18 cellular contexts compared by ENCODE assay signal in genomic region chr15:66872394-66872793, GRCh38.
DNase-seq lines count a peak whose midpoint lies in the region; FAIRE-seq and TF ChIP-seq lines count a peak whose summit lies in the region.
"Had no signal": no experiment of that assay in that cellular context is flagged by ENCODE, and none has a peak within 500 bp of the region (broad histone marks: within the 10 kb centered on the region; RNA-seq: fewer than 3 reads in every experiment).

No MANE protein-coding gene starts in this region.

- no peaks in the 10 kb centered on the region for H3K9me2 ChIP-seq in SU-DHL-6 (replicated peaks; ENCODE audit: insufficient read depth, low read length)

- H3K9ac ChIP-seq in SU-DHL-6 (ENCODE audit: low read length): no peak overlapping the region
- no peak overlapping the region for H3K9ac ChIP-seq in colonic mucosa (ENCODE audit: low read depth in 2 of 2, low read length in 2 of 2)

- H3K27ac ChIP-seq in SU-DHL-6 (ENCODE audit: low read depth, low read length): no peak overlapping the region
- no peak overlapping the region for H3K27ac ChIP-seq in vagina
- no peak overlapping the region for H3K27ac ChIP-seq in colonic mucosa
- H3K27ac ChIP-seq: C4-2B had no signal

- no peak for TF ChIP-seq POLR2A in GM12891 (IDR thresholded peaks at IDR 0.05; ENCODE audit: low read depth, low read length)
- TF ChIP-seq POLR2A in vagina (IDR thresholded peaks at IDR 0.05): no peak

- H3K4me1 ChIP-seq in vagina (no peaks in the 10 kb centered on the region), colonic mucosa (no peaks in the 10 kb centered on the region)
- H3K4me1 ChIP-seq: HAP-1 had no signal

- FAIRE-seq in GM12891 (lab: Jason Lieb, UNC): no peak
- FAIRE-seq: A204.1, GM18507 had no signal

- H3K9me3 ChIP-seq in SU-DHL-6 (ENCODE audit: insufficient read depth, low read length) (no peaks in the 10 kb centered on the region), vagina (no peaks in the 10 kb centered on the region), colonic mucosa (no peaks in the 10 kb centered on the region)
- H3K9me3 ChIP-seq: HAP-1 had no signal

- no peak overlapping the region for H2AFZ ChIP-seq in SU-DHL-6 (ENCODE audit: low read depth, low read length, severe bottlenecking)

- H4K20me1 ChIP-seq in SU-DHL-6 (ENCODE audit: low read depth, low read length): no peaks in the 10 kb centered on the region

- intact Hi-C loops in vagina (cut with DNase I): no loop called here
- intact Hi-C loops in colonic mucosa (cut with DNase I): no loop called here

- no peaks in the 10 kb centered on the region for H3F3A ChIP-seq in SU-DHL-6 (ENCODE audit: insufficient read depth)

- DNase-seq in A172 (ENCODE audit: low spot score) (peak; percentile 42), M059J (ENCODE audit: low read depth) (peak; percentile 64), fibroblast of mammary gland (ENCODE audit: low read depth) (peak; percentile 23), GM12891 (ENCODE audit: insufficient read length, low spot score) (no peak), retina (no peak), vagina (ENCODE audit: extremely low spot score in 2 of 2) (no peak), colonic mucosa (no peak)
- DNase-seq: KG1, MG63, NCI-H1930, NCI-H2171 treated with DMSO at 0.1 percent for 48 hours, NCI-H510A, NCI-H82 had no signal

- no peaks in the 10 kb centered on the region for H3K36me3 ChIP-seq in SU-DHL-6 (ENCODE audit: low read length)
- no peaks in the 10 kb centered on the region for H3K36me3 ChIP-seq in vagina
- H3K36me3 ChIP-seq in colonic mucosa: no peaks in the 10 kb centered on the region
- H3K36me3 ChIP-seq: HAP-1 had no signal

- H3K4me3 ChIP-seq in SU-DHL-6 (ENCODE audit: insufficient read depth, low read length, poor library complexity, severe bottlenecking) (no peak overlapping the region), fibroblast of mammary gland (ENCODE audit: control insufficient read depth, low read depth, low read length) (no peak overlapping the region), vagina (no peak overlapping the region), colonic mucosa (no peak overlapping the region)
- H3K4me3 ChIP-seq: HAP-1, MG63 had no signal

- no peaks in the 10 kb centered on the region for H3K27me3 ChIP-seq in SU-DHL-6 (ENCODE audit: low read length)
- H3K27me3 ChIP-seq in vagina: no peaks in the 10 kb centered on the region
- H3K27me3 ChIP-seq in colonic mucosa: no peaks in the 10 kb centered on the region
- H3K27me3 ChIP-seq: MG63 had no signal

- no peaks in the 10 kb centered on the region for H3K79me2 ChIP-seq in SU-DHL-6 (ENCODE audit: insufficient read depth, low read length)

- TF ChIP-seq CTCF in SU-DHL-6 (IDR thresholded peaks at IDR 0.05; ENCODE audit: insufficient read depth, low read length, poor library complexity, severe bottlenecking): no peak
- TF ChIP-seq CTCF in fibroblast of mammary gland (conservative IDR thresholded peaks at IDR 0.05; ENCODE audit: control insufficient read depth, insufficient read depth, low read depth, low read length): no peak
- no peak for TF ChIP-seq CTCF in vagina (IDR thresholded peaks at IDR 0.05)
- no peak for TF ChIP-seq CTCF in colonic mucosa (IDR thresholded peaks at IDR 0.05)

- peak overlapping the region; percentile 38 for H3K4me2 ChIP-seq in SU-DHL-6 (ENCODE audit: low read depth, low read length, poor library complexity, severe bottlenecking)

TF ChIP-seq in GM12891, 5 proteins besides CTCF, POLR2A, EP300 and RAD21:
- TF ChIP-seq POLR2AphosphoS5 (IDR thresholded peaks at IDR 0.05; ENCODE audit: low read depth, low read length) (no peak), PAX5 (IDR thresholded peaks at IDR 0.05; ENCODE audit: insufficient read depth, low read length, severe bottlenecking) (no peak), SPI1 (IDR thresholded peaks at IDR 0.05; ENCODE audit: low read depth, low read length) (no peak), POU2F2 (IDR thresholded peaks at IDR 0.05; ENCODE audit: low read depth, low read length) (no peak), TAF1 (IDR thresholded peaks at IDR 0.05; ENCODE audit: low read depth, low read length) (no peak)

Comparison
In these comparisons a context has a peak if more than half of its experiments do, and no peak if none do; other contexts are left out.
1. DNase-seq: peak in A172 (single experiment), M059J (single experiment) and fibroblast of mammary gland (single experiment); none in GM12891 (single experiment), retina (single experiment), vagina (0 of 2) and colonic mucosa (single experiment).